Comparison of ENCODE assay signal across 1 cellular context in the genomic region with DNA sequence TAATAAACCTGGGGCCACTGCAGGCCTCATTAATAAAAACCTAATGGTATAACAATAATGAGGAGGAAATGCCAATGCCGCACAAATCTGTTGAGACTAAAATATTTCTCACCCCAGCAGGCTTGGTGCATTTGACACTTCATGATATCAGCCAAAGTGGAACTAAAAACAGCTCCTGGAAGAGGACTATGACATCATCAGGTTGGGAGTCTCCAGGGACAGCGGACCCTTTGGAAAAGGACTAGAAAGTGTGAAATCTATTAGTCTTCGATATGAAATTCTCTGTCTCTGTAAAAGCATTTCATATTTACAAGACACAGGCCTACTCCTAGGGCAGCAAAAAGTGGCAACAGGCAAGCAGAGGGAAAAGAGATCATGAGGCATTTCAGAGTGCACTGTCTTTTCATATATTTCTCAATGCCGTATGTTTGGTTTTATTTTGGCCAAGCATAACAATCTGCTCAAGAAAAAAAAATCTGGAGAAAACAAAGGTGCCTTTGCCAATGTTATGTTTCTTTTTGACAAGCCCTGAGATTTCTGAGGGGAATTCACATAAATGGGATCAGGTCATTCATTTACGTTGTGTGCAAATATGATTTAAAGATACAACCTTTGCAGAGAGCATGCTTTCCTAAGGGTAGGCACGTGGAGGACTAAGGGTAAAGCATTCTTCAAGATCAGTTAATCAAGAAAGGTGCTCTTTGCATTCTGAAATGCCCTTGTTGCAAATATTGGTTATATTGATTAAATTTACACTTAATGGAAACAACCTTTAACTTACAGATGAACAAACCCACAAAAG.
TF ChIP-seq lines count a peak whose summit lies in the region.

No MANE protein-coding gene starts in this region.

TF ChIP-seq in HepG2, 621 proteins besides CTCF, POLR2A, EP300 and RAD21:
- TF ChIP-seq, protein P1, sequence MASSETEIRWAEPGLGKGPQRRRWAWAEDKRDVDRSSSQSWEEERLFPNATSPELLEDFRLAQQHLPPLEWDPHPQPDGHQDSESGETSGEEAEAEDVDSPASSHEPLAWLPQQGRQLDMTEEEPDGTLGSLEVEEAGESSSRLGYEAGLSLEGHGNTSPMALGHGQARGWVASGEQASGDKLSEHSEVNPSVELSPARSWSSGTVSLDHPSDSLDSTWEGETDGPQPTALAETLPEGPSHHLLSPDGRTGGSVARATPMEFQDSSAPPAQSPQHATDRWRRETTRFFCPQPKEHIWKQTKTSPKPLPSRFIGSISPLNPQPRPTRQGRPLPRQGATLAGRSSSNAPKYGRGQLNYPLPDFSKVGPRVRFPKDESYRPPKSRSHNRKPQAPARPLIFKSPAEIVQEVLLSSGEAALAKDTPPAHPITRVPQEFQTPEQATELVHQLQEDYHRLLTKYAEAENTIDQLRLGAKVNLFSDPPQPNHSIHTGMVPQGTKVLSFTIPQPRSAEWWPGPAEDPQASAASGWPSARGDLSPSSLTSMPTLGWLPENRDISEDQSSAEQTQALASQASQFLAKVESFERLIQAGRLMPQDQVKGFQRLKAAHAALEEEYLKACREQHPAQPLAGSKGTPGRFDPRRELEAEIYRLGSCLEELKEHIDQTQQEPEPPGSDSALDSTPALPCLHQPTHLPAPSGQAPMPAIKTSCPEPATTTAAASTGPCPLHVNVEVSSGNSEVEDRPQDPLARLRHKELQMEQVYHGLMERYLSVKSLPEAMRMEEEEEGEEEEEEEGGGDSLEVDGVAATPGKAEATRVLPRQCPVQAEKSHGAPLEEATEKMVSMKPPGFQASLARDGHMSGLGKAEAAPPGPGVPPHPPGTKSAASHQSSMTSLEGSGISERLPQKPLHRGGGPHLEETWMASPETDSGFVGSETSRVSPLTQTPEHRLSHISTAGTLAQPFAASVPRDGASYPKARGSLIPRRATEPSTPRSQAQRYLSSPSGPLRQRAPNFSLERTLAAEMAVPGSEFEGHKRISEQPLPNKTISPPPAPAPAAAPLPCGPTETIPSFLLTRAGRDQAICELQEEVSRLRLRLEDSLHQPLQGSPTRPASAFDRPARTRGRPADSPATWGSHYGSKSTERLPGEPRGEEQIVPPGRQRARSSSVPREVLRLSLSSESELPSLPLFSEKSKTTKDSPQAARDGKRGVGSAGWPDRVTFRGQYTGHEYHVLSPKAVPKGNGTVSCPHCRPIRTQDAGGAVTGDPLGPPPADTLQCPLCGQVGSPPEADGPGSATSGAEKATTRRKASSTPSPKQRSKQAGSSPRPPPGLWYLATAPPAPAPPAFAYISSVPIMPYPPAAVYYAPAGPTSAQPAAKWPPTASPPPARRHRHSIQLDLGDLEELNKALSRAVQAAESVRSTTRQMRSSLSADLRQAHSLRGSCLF (CRISPR knock-in tag; IDR thresholded peaks at IDR 0.05; ENCODE audit: borderline replicate concordance): no peak
- TF ChIP-seq CREB1 (IDR thresholded peaks at IDR 0.05) (peak; percentile 37), CREB1 (CRISPR knock-in tag; IDR thresholded peaks at IDR 0.05) (no peak), ZNF766 (CRISPR knock-in tag; IDR thresholded peaks at IDR 0.05; ENCODE audit: borderline replicate concordance) (no peak), ATF7 (IDR thresholded peaks at IDR 0.05) (peak; percentile 88), ATF7 (CRISPR knock-in tag; IDR thresholded peaks at IDR 0.05) (no peak)
- TF ChIP-seq, protein P2, sequence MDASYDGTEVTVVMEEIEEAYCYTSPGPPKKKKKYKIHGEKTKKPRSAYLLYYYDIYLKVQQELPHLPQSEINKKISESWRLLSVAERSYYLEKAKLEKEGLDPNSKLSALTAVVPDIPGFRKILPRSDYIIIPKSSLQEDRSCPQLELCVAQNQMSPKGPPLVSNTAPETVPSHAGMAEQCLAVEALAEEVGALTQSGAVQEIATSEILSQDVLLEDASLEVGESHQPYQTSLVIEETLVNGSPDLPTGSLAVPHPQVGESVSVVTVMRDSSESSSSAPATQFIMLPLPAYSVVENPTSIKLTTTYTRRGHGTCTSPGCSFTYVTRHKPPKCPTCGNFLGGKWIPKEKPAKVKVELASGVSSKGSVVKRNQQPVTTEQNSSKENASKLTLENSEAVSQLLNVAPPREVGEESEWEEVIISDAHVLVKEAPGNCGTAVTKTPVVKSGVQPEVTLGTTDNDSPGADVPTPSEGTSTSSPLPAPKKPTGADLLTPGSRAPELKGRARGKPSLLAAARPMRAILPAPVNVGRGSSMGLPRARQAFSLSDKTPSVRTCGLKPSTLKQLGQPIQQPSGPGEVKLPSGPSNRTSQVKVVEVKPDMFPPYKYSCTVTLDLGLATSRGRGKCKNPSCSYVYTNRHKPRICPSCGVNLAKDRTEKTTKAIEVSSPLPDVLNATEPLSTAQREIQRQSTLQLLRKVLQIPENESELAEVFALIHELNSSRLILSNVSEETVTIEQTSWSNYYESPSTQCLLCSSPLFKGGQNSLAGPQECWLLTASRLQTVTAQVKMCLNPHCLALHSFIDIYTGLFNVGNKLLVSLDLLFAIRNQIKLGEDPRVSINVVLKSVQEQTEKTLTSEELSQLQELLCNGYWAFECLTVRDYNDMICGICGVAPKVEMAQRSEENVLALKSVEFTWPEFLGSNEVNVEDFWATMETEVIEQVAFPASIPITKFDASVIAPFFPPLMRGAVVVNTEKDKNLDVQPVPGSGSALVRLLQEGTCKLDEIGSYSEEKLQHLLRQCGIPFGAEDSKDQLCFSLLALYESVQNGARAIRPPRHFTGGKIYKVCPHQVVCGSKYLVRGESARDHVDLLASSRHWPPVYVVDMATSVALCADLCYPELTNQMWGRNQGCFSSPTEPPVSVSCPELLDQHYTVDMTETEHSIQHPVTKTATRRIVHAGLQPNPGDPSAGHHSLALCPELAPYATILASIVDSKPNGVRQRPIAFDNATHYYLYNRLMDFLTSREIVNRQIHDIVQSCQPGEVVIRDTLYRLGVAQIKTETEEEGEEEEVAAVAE (CRISPR knock-in tag; IDR thresholded peaks at IDR 0.05; ENCODE audit: borderline replicate concordance): no peak
- TF ChIP-seq, protein P3, sequence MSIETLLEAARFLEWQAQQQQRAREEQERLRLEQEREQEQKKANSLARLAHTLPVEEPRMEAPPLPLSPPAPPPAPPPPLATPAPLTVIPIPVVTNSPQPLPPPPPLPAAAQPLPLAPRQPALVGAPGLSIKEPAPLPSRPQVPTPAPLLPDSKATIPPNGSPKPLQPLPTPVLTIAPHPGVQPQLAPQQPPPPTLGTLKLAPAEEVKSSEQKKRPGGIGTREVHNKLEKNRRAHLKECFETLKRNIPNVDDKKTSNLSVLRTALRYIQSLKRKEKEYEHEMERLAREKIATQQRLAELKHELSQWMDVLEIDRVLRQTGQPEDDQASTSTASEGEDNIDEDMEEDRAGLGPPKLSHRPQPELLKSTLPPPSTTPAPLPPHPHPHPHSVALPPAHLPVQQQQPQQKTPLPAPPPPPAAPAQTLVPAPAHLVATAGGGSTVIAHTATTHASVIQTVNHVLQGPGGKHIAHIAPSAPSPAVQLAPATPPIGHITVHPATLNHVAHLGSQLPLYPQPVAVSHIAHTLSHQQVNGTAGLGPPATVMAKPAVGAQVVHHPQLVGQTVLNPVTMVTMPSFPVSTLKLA (IDR thresholded peaks at IDR 0.05): peak; percentile 66
TF ChIP-seq in HepG2: peak in this region for 3.
